Comparison of ENCODE assay signal across 8 cellular contexts in the genomic region with DNA sequence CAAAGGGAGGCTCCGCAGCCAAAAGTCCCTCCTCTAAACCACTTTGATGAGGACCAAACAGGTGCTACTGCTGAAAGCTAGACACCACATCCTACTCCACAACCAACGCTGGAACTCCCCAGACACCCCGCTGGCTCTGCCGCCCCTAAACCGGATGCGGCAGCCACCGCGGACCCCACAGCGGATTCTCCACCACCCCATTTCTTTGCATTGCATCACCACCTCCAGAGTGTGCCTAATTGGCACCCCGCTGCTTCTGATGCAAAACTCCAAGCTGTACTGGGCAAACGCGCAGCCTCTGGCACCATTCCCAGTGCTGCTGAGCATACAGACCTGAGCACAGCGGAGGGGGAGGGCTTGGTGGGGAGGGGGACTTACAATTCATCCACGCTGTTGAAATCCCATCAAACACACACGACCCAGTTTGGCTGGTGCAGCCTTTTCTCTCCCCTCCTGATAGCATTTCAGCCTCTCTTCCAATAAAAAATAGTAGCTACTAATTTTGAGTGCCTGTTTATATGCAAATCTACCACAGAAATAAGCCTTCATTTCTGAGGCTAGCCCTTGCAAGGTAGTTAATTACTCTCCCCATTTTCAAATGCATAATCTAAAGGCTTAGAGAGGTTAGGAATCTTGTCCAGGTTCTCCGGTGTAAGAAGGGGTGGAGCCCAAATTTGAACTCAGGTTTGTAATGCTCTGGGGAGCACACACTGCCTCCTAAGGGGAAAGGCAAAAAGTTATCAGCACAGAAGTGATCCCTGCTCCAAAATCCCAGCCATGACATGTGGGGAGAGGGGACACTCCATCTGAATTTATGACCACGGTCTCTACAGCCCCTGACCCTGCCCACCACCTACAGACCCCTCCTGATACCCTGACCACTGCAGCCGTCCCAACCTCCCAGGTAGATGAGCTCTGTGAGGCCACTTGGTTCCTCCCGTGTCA.
DNase-seq lines count a peak whose midpoint lies in the region; ATAC-seq lines count a peak whose summit lies in the region.

No MANE protein-coding gene starts in this region.

- peaks cover 4% of the 10 kb centered on the region for H3K36me3 Mint-ChIP-seq in memory B cell

- ATAC-seq in GM18517 (IDR thresholded peaks at IDR 0.05; ENCODE audit: unreplicated experiment) (peak; percentile 82), HG03025 (IDR thresholded peaks at IDR 0.05; ENCODE audit: low FRiP score, unreplicated experiment) (peak; percentile 60), memory B cell (ENCODE audit: low read depth) (peak; percentile 83)

- H3K4me3 Mint-ChIP-seq in memory B cell = peak overlapping the region; percentile 80

- H3K27me3 Mint-ChIP-seq in memory B cell = peaks cover 1% of the 10 kb centered on the region

- H3K4me1 Mint-ChIP-seq in memory B cell = peaks cover 24% of the 10 kb centered on the region

- DNase-seq in NCI-H2081 treated with DMSO at 0.1 percent for 48 hours (lab: John Stamatoyannopoulos, UW) = peak; percentile 80
- DNase-seq in activated CD4-positive, CD25-positive, alpha-beta regulatory T cell treated with anti-CD3 and anti-CD28 coated beads, Interleukin-2, amount 50 U/mL, for 16 hours (ENCODE audit: low read depth, low spot score) = peak; percentile 60
- peak in 42 of 61 donors; percentile 5 to 79 (median 38) for DNase-seq in caudate nucleus (lab: John Stamatoyannopoulos, UW)
- peak; percentile 50 to 53 for DNase-seq in memory B cell (ENCODE audit: low spot score in 2 of 2)
- peak; percentile 49 for DNase-seq in stimulated activated CD8-positive, alpha-beta memory T cell treated with anti-CD3 and anti-CD28 coated beads, Interleukin-15, amount 100 ng/mL, for 1 hour (ENCODE audit: low read depth)
- no peak for DNase-seq in AG08396 (ENCODE audit: low spot score)

- peak overlapping the region; percentile 86 for H3K27ac Mint-ChIP-seq in memory B cell

- peak overlapping the region; percentile 62 for H3K27ac ChIP-seq in caudate nucleus (ENCODE audit: low read depth, low read length)

- H3K9me3 Mint-ChIP-seq in memory B cell = peaks cover 2% of the 10 kb centered on the region
